1 cellular context compared by ENCODE assay signal in the genomic region with DNA sequence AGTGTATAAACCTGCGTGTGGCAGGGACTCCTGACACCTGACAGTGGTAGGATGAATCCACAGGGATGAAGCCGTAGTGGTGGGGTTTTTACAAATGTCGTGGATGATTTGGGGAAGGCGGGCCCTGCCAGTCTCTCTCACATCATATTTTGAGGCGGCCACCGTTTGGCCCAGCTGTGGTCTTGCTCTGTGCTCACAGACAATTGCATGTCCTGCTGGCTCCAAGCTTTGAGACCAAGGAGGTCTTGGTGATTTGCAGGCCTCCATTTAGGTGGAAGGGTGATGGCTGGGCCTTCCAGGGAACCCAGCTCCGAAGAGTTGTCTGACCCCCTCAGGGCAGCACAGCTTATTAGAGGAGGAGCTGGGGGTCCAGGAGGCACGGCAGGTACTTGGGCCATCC.
TF ChIP-seq lines count a peak whose summit lies in the region.

No MANE protein-coding gene starts in this region.

TF ChIP-seq in HepG2, 621 proteins besides CTCF, POLR2A, EP300 and RAD21 (continued from another document):
- TF ChIP-seq MAF1 (CRISPR knock-in tag; IDR thresholded peaks at IDR 0.05; ENCODE audit: borderline replicate concordance) (no peak), PHF8 (CRISPR knock-in tag; IDR thresholded peaks at IDR 0.05) (no peak), SIX1 (CRISPR knock-in tag; IDR thresholded peaks at IDR 0.05; ENCODE audit: borderline replicate concordance) (no peak), ZNF761 (CRISPR knock-in tag; conservative IDR thresholded peaks at IDR 0.05) (no peak), GTF3A (CRISPR knock-in tag; conservative IDR thresholded peaks at IDR 0.05) (no peak), MEIS1 (CRISPR knock-in tag; IDR thresholded peaks at IDR 0.05; ENCODE audit: borderline replicate concordance) (no peak), ZNF263 (CRISPR knock-in tag; IDR thresholded peaks at IDR 0.05) (no peak), SIN3B (IDR thresholded peaks at IDR 0.05; ENCODE audit: low read length) (no peak), ZNF501 (CRISPR knock-in tag; IDR thresholded peaks at IDR 0.05) (no peak), ARNTL (CRISPR knock-in tag; IDR thresholded peaks at IDR 0.05) (no peak), PRPF4 (IDR thresholded peaks at IDR 0.05; ENCODE audit: low read depth, low read length, poor library complexity, severe bottlenecking) (no peak)
- TF ChIP-seq, protein P1, sequence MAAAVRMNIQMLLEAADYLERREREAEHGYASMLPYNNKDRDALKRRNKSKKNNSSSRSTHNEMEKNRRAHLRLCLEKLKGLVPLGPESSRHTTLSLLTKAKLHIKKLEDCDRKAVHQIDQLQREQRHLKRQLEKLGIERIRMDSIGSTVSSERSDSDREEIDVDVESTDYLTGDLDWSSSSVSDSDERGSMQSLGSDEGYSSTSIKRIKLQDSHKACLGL (CRISPR knock-in tag; IDR thresholded peaks at IDR 0.05) = no peak
- TF ChIP-seq, protein P2, sequence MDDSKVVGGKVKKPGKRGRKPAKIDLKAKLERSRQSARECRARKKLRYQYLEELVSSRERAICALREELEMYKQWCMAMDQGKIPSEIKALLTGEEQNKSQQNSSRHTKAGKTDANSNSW (CRISPR knock-in tag; IDR thresholded peaks at IDR 0.05; ENCODE audit: borderline replicate concordance) = no peak
